In genomic region chr4:89307446-89308160, GRCh38 we compare ENCODE assay signal across 8 cellular contexts. TPM values are rescaled to one million over a fixed set of nuclear protein-coding genes. Genes with fewer than 3 reads are reported as not detected.
DNase-seq lines count a peak whose midpoint lies in the region; ATAC-seq and TF ChIP-seq lines count a peak whose summit lies in the region.

Gene GPRIN3 (minus strand): TSS chr4:89307800. CDS start chr4:89250110, 57,690 bp downstream.

- TF ChIP-seq POLR2A in breast epithelium (IDR thresholded peaks at IDR 0.05) = no peak

- H3K27ac Mint-ChIP-seq in CD14-positive monocyte = peak within 1 kb of the TSS; percentile 67 to 91 (median 84)

- H3K4me1 Mint-ChIP-seq in CD14-positive monocyte = peaks cover 46% of the 10 kb centered on the region

- no peaks in the 10 kb centered on the region for H3K9me3 ChIP-seq in breast epithelium

- peaks cover 0 to 4% (median 0%) of the 10 kb centered on the region in 3 donors for H3K27me3 Mint-ChIP-seq in CD14-positive monocyte (ENCODE audit: low read depth in 3 of 3)

- H3K27ac ChIP-seq in VCaP (peak within 1 kb of the TSS; percentile 60; the same call in 1 of the 2 replicates), breast epithelium (peak within 1 kb of the TSS; percentile 50 to 56)

- no peaks in the 10 kb centered on the region for H3K36me3 ChIP-seq in breast epithelium

- H3K4me3 Mint-ChIP-seq in CD14-positive monocyte = peak within 1 kb of the TSS; percentile 96 to 97

- H3K4me3 ChIP-seq in breast epithelium = peak within 1 kb of the TSS; percentile 47 to 83 (median 57)

- TF ChIP-seq CTCF in CD14-positive monocyte (IDR thresholded peaks at IDR 0.05) (no peak), VCaP (conservative IDR thresholded peaks at IDR 0.05) (no peak), breast epithelium (IDR thresholded peaks at IDR 0.05) (no peak)

- DNase-seq in CD14-positive monocyte (ENCODE audit: low spot score) = peak; percentile 66
- DNase-seq in KBM-7 = peak; percentile 56
- peak in 1 of 2 donors; percentile 51 for DNase-seq in breast epithelium (ENCODE audit: low spot score in 2 of 2)
- DNase-seq in islet precursor cell = peak; percentile 85
- DNase-seq in stimulated activated CD4-positive, alpha-beta T cell treated with anti-CD3 and anti-CD28 coated beads, Interleukin-12 subunit alpha, Interleukin-12 subunit beta, amount 100 ng/mL, for 24 hours (ENCODE audit: low read depth in 2 of 2) = peak; percentile 46 to 57
- no peak for DNase-seq in EL

- intact Hi-C loops in CD14-positive monocyte (cut with micrococcal nuclease) = no loop called here
- intact Hi-C loops in breast epithelium (cut with DNase I; ENCODE audit: low total_unique reads) = no loop called here

- H3K4me1 ChIP-seq in breast epithelium = no peaks in the 10 kb centered on the region

- peaks cover 3 to 6% of the 10 kb centered on the region in 2 donors for H3K36me3 Mint-ChIP-seq in CD14-positive monocyte

- peak; percentile 72 for ATAC-seq in GM21381 (IDR thresholded peaks at IDR 0.05; ENCODE audit: unreplicated experiment)

- in situ Hi-C loops in KBM-7 (cut with MboI; ENCODE audit: low pct_unique_long_range_greater_than_20kb, low sequenced_read_pairs) = no loop called here

- peaks cover 0 to 3% (median 0%) of the 10 kb centered on the region in 7 donors for H3K9me3 Mint-ChIP-seq in CD14-positive monocyte

- no peaks in the 10 kb centered on the region for H3K27me3 ChIP-seq in breast epithelium

RNA-seq across cellular contexts. Expression of gene GPRIN3, which starts in this region (rescaled TPM):
- polyA plus RNA-seq in CD14-positive monocyte = 1 to 10 TPM; 1.1 to 3.3 TPM
- total RNA-seq in breast epithelium = 10 to 100 TPM in 1 of 3 donors, 1 to 10 TPM in 2; 3.3 to 13.2 (median 4.0) TPM
